In the genomic region with DNA sequence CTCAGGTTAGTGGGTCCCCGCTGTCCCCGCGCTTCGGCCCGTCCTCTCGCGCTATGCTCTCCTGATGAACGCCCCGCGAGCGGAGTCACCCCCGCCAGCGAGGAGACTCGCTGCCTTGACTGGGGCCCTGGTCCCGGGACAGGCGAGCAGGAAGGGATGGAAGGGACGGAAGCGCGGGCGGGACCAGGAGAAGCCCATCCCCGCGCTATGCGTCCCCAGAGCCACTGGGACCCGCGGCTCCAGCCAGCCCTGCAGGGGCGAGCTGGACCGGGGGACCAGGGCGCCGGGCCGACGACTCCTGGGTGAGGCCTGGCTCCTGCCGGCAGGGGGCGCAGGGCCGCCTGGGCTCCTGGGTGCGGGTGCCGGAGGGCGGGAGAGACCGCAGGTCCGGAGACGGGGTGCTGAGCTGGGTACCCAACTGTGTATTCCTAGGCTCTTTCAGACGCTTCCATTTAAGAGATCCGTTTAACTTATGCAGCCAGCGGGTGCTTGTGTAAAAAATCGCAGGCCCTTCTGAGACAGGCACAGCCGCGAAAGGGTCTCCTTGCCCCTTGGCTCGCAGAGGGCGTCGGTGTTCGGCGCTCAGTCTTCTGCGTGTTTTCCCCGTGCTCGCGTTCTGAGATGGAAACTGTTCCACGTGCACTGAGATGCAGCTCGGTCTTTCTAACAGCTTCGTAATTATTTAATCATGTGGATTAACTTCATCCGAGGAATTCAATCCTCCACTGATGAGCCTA, we compare ENCODE assay signal across 1 cellular context.
TF ChIP-seq lines count a peak whose summit lies in the region.

No MANE protein-coding gene starts in this region.

TF ChIP-seq in HepG2, 621 proteins besides CTCF, POLR2A, EP300 and RAD21 (continued from another document and continues in another):
- peak; percentile 74; the same call in 1 of the 2 replicates for TF ChIP-seq ZNF800 (CRISPR knock-in tag; IDR thresholded peaks at IDR 0.05)
- TF ChIP-seq ZSCAN21 (CRISPR knock-in tag; IDR thresholded peaks at IDR 0.05; ENCODE audit: borderline replicate concordance): peak; percentile 78
- TF ChIP-seq ZNF224 (CRISPR knock-in tag; IDR thresholded peaks at IDR 0.05): no peak
- TF ChIP-seq MATR3 (CRISPR knock-in tag; IDR thresholded peaks at IDR 0.05): no peak
- TF ChIP-seq NCOA5 (CRISPR knock-in tag; IDR thresholded peaks at IDR 0.05): no peak
- TF ChIP-seq CAMTA2 (CRISPR knock-in tag; IDR thresholded peaks at IDR 0.05; ENCODE audit: borderline replicate concordance): no peak
- no peak for TF ChIP-seq IKZF1 (IDR thresholded peaks at IDR 0.05)
- TF ChIP-seq SSRP1 (CRISPR knock-in tag; IDR thresholded peaks at IDR 0.05): no peak
- no peak for TF ChIP-seq ZNF354B (CRISPR knock-in tag; IDR thresholded peaks at IDR 0.05)
- peak; percentile 58; the same call in 1 of the 2 replicates for TF ChIP-seq NRL (CRISPR knock-in tag; IDR thresholded peaks at IDR 0.05; ENCODE audit: borderline replicate concordance)
- no peak for TF ChIP-seq AKAP8 (CRISPR knock-in tag; IDR thresholded peaks at IDR 0.05)
- TF ChIP-seq, protein P1, sequence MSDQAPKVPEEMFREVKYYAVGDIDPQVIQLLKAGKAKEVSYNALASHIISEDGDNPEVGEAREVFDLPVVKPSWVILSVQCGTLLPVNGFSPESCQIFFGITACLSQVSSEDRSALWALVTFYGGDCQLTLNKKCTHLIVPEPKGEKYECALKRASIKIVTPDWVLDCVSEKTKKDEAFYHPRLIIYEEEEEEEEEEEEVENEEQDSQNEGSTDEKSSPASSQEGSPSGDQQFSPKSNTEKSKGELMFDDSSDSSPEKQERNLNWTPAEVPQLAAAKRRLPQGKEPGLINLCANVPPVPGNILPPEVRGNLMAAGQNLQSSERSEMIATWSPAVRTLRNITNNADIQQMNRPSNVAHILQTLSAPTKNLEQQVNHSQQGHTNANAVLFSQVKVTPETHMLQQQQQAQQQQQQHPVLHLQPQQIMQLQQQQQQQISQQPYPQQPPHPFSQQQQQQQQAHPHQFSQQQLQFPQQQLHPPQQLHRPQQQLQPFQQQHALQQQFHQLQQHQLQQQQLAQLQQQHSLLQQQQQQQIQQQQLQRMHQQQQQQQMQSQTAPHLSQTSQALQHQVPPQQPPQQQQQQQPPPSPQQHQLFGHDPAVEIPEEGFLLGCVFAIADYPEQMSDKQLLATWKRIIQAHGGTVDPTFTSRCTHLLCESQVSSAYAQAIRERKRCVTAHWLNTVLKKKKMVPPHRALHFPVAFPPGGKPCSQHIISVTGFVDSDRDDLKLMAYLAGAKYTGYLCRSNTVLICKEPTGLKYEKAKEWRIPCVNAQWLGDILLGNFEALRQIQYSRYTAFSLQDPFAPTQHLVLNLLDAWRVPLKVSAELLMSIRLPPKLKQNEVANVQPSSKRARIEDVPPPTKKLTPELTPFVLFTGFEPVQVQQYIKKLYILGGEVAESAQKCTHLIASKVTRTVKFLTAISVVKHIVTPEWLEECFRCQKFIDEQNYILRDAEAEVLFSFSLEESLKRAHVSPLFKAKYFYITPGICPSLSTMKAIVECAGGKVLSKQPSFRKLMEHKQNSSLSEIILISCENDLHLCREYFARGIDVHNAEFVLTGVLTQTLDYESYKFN (CRISPR knock-in tag; conservative IDR thresholded peaks at IDR 0.05): no peak
- TF ChIP-seq ZKSCAN8 (CRISPR knock-in tag; IDR thresholded peaks at IDR 0.05; ENCODE audit: borderline replicate concordance): no peak
- TF ChIP-seq ZNF180 (CRISPR knock-in tag; IDR thresholded peaks at IDR 0.05; ENCODE audit: borderline replicate concordance, low read depth): no peak
- peak; percentile 33; the same call in 1 of the 2 replicates for TF ChIP-seq STAG1 (CRISPR knock-in tag; IDR thresholded peaks at IDR 0.05)
- TF ChIP-seq NFYC (CRISPR knock-in tag; IDR thresholded peaks at IDR 0.05): no peak
- no peak for TF ChIP-seq ZNF431 (CRISPR knock-in tag; IDR thresholded peaks at IDR 0.05; ENCODE audit: borderline replicate concordance, low read depth)
- TF ChIP-seq ZNF597 (CRISPR knock-in tag; IDR thresholded peaks at IDR 0.05): no peak
- TF ChIP-seq ATF4 (CRISPR knock-in tag; IDR thresholded peaks at IDR 0.05): no peak
- no peak for TF ChIP-seq MXD3 (CRISPR knock-in tag; IDR thresholded peaks at IDR 0.05)
- 0 out of 2 replicates have a peak, but pooled peaks have one; percentile 13 for TF ChIP-seq RXRA (CRISPR knock-in tag; IDR thresholded peaks at IDR 0.05)
- TF ChIP-seq ZNF615 (CRISPR knock-in tag; IDR thresholded peaks at IDR 0.05; ENCODE audit: borderline replicate concordance): no peak
- no peak for TF ChIP-seq ZNF83 (CRISPR knock-in tag; IDR thresholded peaks at IDR 0.05; ENCODE audit: borderline replicate concordance)
- no peak for TF ChIP-seq ZNF724P (CRISPR knock-in tag; IDR thresholded peaks at IDR 0.05; ENCODE audit: borderline replicate concordance)
- no peak for TF ChIP-seq ZHX1 (CRISPR knock-in tag; IDR thresholded peaks at IDR 0.05; ENCODE audit: low read depth)
- TF ChIP-seq ZNF703 (CRISPR knock-in tag; IDR thresholded peaks at IDR 0.05; ENCODE audit: borderline replicate concordance): no peak
- TF ChIP-seq ZC3H13 (CRISPR knock-in tag; IDR thresholded peaks at IDR 0.05): no peak
- no peak for TF ChIP-seq REPIN1 (CRISPR knock-in tag; IDR thresholded peaks at IDR 0.05; ENCODE audit: borderline replicate concordance, low read depth)
- TF ChIP-seq MAFK (conservative IDR thresholded peaks at IDR 0.05 in 1 of 2, IDR thresholded peaks at IDR 0.05 in 1 of 2; ENCODE audit: low read length in 2 of 2): no peak
- TF ChIP-seq MTF2 (CRISPR knock-in tag; IDR thresholded peaks at IDR 0.05; ENCODE audit: borderline replicate concordance): no peak
- TF ChIP-seq, protein P2, sequence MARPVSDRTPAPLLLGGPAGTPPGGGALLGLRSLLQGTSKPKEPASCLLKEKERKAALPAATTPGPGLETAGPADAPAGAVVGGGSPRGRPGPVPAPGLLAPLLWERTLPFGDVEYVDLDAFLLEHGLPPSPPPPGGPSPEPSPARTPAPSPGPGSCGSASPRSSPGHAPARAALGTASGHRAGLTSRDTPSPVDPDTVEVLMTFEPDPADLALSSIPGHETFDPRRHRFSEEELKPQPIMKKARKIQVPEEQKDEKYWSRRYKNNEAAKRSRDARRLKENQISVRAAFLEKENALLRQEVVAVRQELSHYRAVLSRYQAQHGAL (CRISPR knock-in tag; IDR thresholded peaks at IDR 0.05; ENCODE audit: not compliant biosample characterization): no peak
- no peak for TF ChIP-seq ZMYM3 (CRISPR knock-in tag; IDR thresholded peaks at IDR 0.05)
- peak; percentile 54; the same call in 1 of the 2 replicates for TF ChIP-seq GLI4 (CRISPR knock-in tag; IDR thresholded peaks at IDR 0.05; ENCODE audit: borderline replicate concordance)
- no peak for TF ChIP-seq TARDBP (CRISPR knock-in tag; IDR thresholded peaks at IDR 0.05)
- TF ChIP-seq ZFX (CRISPR knock-in tag; IDR thresholded peaks at IDR 0.05; ENCODE audit: low read depth): peak; percentile 56
- TF ChIP-seq DR1 (CRISPR knock-in tag; IDR thresholded peaks at IDR 0.05): no peak; the same call in 1 of the 2 replicates
- TF ChIP-seq ARID3A (IDR thresholded peaks at IDR 0.05; ENCODE audit: low read depth, low read length): no peak
- no peak for TF ChIP-seq ZNF260 (CRISPR knock-in tag; IDR thresholded peaks at IDR 0.05; ENCODE audit: borderline replicate concordance, low read depth)
- no peak for TF ChIP-seq MZF1 (CRISPR knock-in tag; IDR thresholded peaks at IDR 0.05; ENCODE audit: borderline replicate concordance)
- 0 out of 2 replicates have a peak, but pooled peaks have one; percentile 54 for TF ChIP-seq ZNF639 (CRISPR knock-in tag; conservative IDR thresholded peaks at IDR 0.05)
- no peak for TF ChIP-seq GMEB1 (CRISPR knock-in tag; IDR thresholded peaks at IDR 0.05; ENCODE audit: borderline replicate concordance)
- TF ChIP-seq SRSF9 (IDR thresholded peaks at IDR 0.05; ENCODE audit: borderline replicate concordance, insufficient read depth, low read depth, low read length, poor library complexity, severe bottlenecking): no peak
- no peak for TF ChIP-seq ZSCAN30 (CRISPR knock-in tag; IDR thresholded peaks at IDR 0.05)
- TF ChIP-seq DPF2 (CRISPR knock-in tag; IDR thresholded peaks at IDR 0.05; ENCODE audit: borderline replicate concordance, low read depth): no peak
- TF ChIP-seq NONO (IDR thresholded peaks at IDR 0.05): no peak
- 0 out of 2 replicates have a peak, but pooled peaks have one; percentile 44 for TF ChIP-seq NONO (CRISPR knock-in tag; conservative IDR thresholded peaks at IDR 0.05)
